In genomic region chrX:85627363-85627762, GRCh38 we compare ENCODE assay signal across 11 cellular contexts.
A peak's percentile ranks its signal among the peaks of the same experiment; 100 is the strongest.
DNase-seq lines count a peak whose midpoint lies in the region; TF ChIP-seq lines count a peak whose summit lies in the region.
"Had no signal": no experiment of that assay in that cellular context is flagged by ENCODE, and none has a peak within 500 bp of the region (broad histone marks: within the 10 kb centered on the region; RNA-seq: fewer than 3 reads in every experiment).

No MANE protein-coding gene starts in this region.

- H3K9me3 ChIP-seq in OCI-LY7 (ENCODE audit: low read length) = no peaks in the 10 kb centered on the region
- H3K9me3 ChIP-seq: ovary had no signal

- peak; percentile 1 for DNase-seq in Ammon's horn (ENCODE audit: low spot score)
- peak; percentile 10 for DNase-seq in OCI-LY7 (ENCODE audit: low spot score)
- peak; percentile 0 for DNase-seq in fibroblast of peridontal ligament (ENCODE audit: extremely low read depth)
- no peak for DNase-seq in NCI-H345 treated with DMSO at 0.1 percent for 48 hours (lab: John Stamatoyannopoulos, UW; ENCODE audit: unreplicated experiment)
- no peak for DNase-seq in LoVo (ENCODE audit: low spot score)
- no peak for DNase-seq in SHP77 (lab: John Stamatoyannopoulos, UW)
- DNase-seq in AML-193 (lab: John Stamatoyannopoulos, UW) = no peak
- DNase-seq: activated effector memory CD4-positive, alpha-beta T cell treated with Interleukin-2 at 50 U/mL for 16 hours; NK-92 treated with Interleukin-12 subunit alpha and Interleukin-12 subunit beta, amount 100 ng/mL, for 24 hours; ovary had no signal

- POLR2A ChIA-PET in OCI-LY7 (lab: Charles Lee) = no interaction called here

- H3K4me3 ChIP-seq in GM12875 (ENCODE audit: low read depth, low read length) (no peak overlapping the region), OCI-LY7 (ENCODE audit: low read depth, low read length, poor library complexity, severe bottlenecking) (no peak overlapping the region)
- H3K4me3 ChIP-seq: ovary had no signal

- no peak overlapping the region for H2AFZ ChIP-seq in OCI-LY7 (ENCODE audit: low read length)

- BruUV-seq in OCI-LY7 (replicated peaks; lab: Mats Ljungman, UMichigan) = no TSS peak

- no peaks in the 10 kb centered on the region for H3K36me3 ChIP-seq in OCI-LY7 (ENCODE audit: insufficient read depth, low read length)
- H3K36me3 ChIP-seq: ovary had no signal

- intact Hi-C loops in OCI-LY7 (cut with micrococcal nuclease; ENCODE audit: unreplicated experiment) = no loop called here

- H3K4me2 ChIP-seq in OCI-LY7 (ENCODE audit: low read length) = no peak overlapping the region

- CTCF ChIA-PET in OCI-LY7 (lab: Charles Lee; ENCODE audit: unreplicated experiment) = no interaction called here

- H3K27ac ChIP-seq in OCI-LY7 (ENCODE audit: low read depth, low read length, poor library complexity, severe bottlenecking) = no peak overlapping the region
- H3K27ac ChIP-seq: ovary had no signal

- no peaks in the 10 kb centered on the region for H3K9me2 ChIP-seq in OCI-LY7 (ENCODE audit: insufficient read depth, low read length)

- no peaks in the 10 kb centered on the region for H3K79me2 ChIP-seq in OCI-LY7 (ENCODE audit: insufficient read depth, low read depth, low read length)

- no peaks in the 10 kb centered on the region for H3K4me1 ChIP-seq in OCI-LY7 (ENCODE audit: insufficient read depth, low read length, poor library complexity, severe bottlenecking)

- H4K20me1 ChIP-seq in OCI-LY7 (ENCODE audit: insufficient read depth, low read length) = no peaks in the 10 kb centered on the region

- TF ChIP-seq CTCF in GM12875 (IDR thresholded peaks at IDR 0.05; ENCODE audit: borderline replicate concordance, insufficient read depth, low read depth, low read length) (peak; percentile 58; the same call in 1 of the 2 replicates), OCI-LY7 (conservative IDR thresholded peaks at IDR 0.05; ENCODE audit: low read length) (peak; percentile 74)

Comparison
In these comparisons a context has a peak if more than half of its experiments do, and no peak if none do; other contexts are left out.
1. DNase-seq: peak in Ammon's horn (single experiment), OCI-LY7 (single experiment) and fibroblast of peridontal ligament (single experiment); none in NCI-H345 treated with DMSO at 0.1 percent for 48 hours (single experiment), LoVo (single experiment), SHP77 (0 of 2) and AML-193 (0 of 2).